Comparison of ENCODE assay signal across 30 cellular contexts in genomic region chr20:17205261-17205660, GRCh38. TPM values are rescaled to one million over a fixed set of nuclear protein-coding genes. Genes with fewer than 3 reads are reported as not detected.
"Had no signal": no experiment of that assay in that cellular context is flagged by ENCODE, and none has a peak within 500 bp of the region (broad histone marks: within the 10 kb centered on the region; RNA-seq: fewer than 3 reads in every experiment).

No MANE protein-coding gene starts in this region.

- H3K4me1 ChIP-seq: SJSA1 had no signal

- ATAC-seq: Panc1 had no signal

- H3K9me2 ChIP-seq: SK-N-SH had no signal

- H3K36me3 ChIP-seq: MG63, SJSA1 had no signal

- H2AFZ ChIP-seq: PC-9 had no signal

- H3K27me3 ChIP-seq: MG63 had no signal

- H3K4me2 ChIP-seq: KMS-11, PC-9, SK-N-SH had no signal

- DNase-seq: Karpas-422, MG63, NCI-H1048, NCI-H1092 treated with DMSO at 0.1 percent for 48 hours, NCI-H1417 treated with DMSO at 0.1 percent for 48 hours, NCI-H1436 treated with DMSO at 0.1 percent for 48 hours, NCI-H1694 treated with DMSO at 0.1 percent for 48 hours, NCI-H187 treated with DMSO at 0.1 percent for 48 hours, NCI-H2029, NCI-H2081, NCI-H2171 treated with DMSO at 0.1 percent for 48 hours, NCI-H2227 treated with DMSO at 0.1 percent for 48 hours, NCI-H345, NCI-H446, NCI-H510A treated with DMSO at 0.1 percent for 48 hours, NCI-H524 treated with DMSO at 0.1 percent for 48 hours, NCI-H526 treated with DMSO at 0.1 percent for 48 hours, NCI-H774, PC-9, Right ventricle myocardium superior, SHP77 treated with DMSO at 0.1 percent for 48 hours, SK-N-SH, SW 1271, T-helper 1 cell had no signal

- H3K27ac ChIP-seq: KMS-11, PC-9, SJSA1 had no signal

- H3K4me3 ChIP-seq: MG63, PC-9, SJSA1 had no signal

RNA-seq across cellular contexts. Expression of gene PCSK2, which starts 21.6 kb away (rescaled TPM):
- total RNA-seq: LHCN-M2, OCI-LY7, PC-9, RPMI7951, SJSA1 had no signal
- polyA plus RNA-seq: SK-N-SH had no signal
